ENCODE assay signal across 24 cellular contexts in genomic region chr18:24764766-24765165, GRCh38.
"Had no signal": no experiment of that assay in that cellular context is flagged by ENCODE, and none has a peak within 500 bp of the region (broad histone marks: within the 10 kb centered on the region; RNA-seq: fewer than 3 reads in every experiment).

No MANE protein-coding gene starts in this region.

- FAIRE-seq: bronchial epithelial cell, endometrium had no signal

- H3K9me3 ChIP-seq: lower lobe of right lung, uterus had no signal

- DNase-seq: activated CD4-positive, alpha-beta T cell treated with anti-CD3 and anti-CD28 coated beads, Interleukin-2, amount 50 U/mL, for 1 hour; activated CD8-positive, alpha-beta T cell treated with anti-CD3 and anti-CD28 coated beads for 36 hours; activated naive CD8-positive, alpha-beta T cell treated with anti-CD3 and anti-CD28 coated beads, Interleukin-2, amount 50 U/mL, for 24 hours; activated T-cell treated with anti-CD3 and anti-CD28 coated beads, Interleukin-2, amount 50 U/mL, for 48 hours; dermis blood vessel endothelial cell; effector CD4-positive, alpha-beta T cell; foreskin keratinocyte; hypothalamus; lower lobe of right lung; mesenchymal stem cell; naive thymus-derived CD8-positive, alpha-beta T cell; spleen; stimulated activated naive CD4-positive, alpha-beta T cell; T-helper 2 cell; trophoblast cell; uterus had no signal

- H3K4me3 ChIP-seq: heart left ventricle, lower lobe of right lung, right atrium auricular region, spleen, thoracic aorta, uterus had no signal

- H3K4me1 ChIP-seq: foreskin keratinocyte, lower lobe of right lung, spleen, uterus had no signal

- ATAC-seq: activated CD8-positive, alpha-beta T cell treated with anti-CD3 and anti-CD28 coated beads for 36 hours; activated naive CD8-positive, alpha-beta T cell treated with anti-CD3 and anti-CD28 coated beads, Interleukin-2, amount 50 U/mL, for 24 hours; foreskin keratinocyte; left lobe of liver; lower lobe of right lung; naive thymus-derived CD8-positive, alpha-beta T cell; WTC11 had no signal

- H3K36me3 ChIP-seq: heart left ventricle, lower lobe of right lung, right atrium auricular region, spleen, thoracic aorta, uterus had no signal

- H3K27me3 ChIP-seq: foreskin keratinocyte, heart left ventricle, right atrium auricular region, uterus had no signal

- H3K27ac ChIP-seq: epithelial cell of prostate, foreskin keratinocyte, lower lobe of right lung, right atrium auricular region, spleen, thoracic aorta, uterus had no signal
